19 cellular contexts compared by ENCODE assay signal in genomic region chrY:18048149-18049040, GRCh38. TPM values are rescaled to one million over a fixed set of nuclear protein-coding genes. Genes with fewer than 3 reads are reported as not detected.
"Had no signal": no experiment of that assay in that cellular context is flagged by ENCODE, and none has a peak within 500 bp of the region (broad histone marks: within the 10 kb centered on the region; RNA-seq: fewer than 3 reads in every experiment).

No MANE protein-coding gene starts in this region.

RNA-seq across cellular contexts. Expression of gene CDY2A, which starts 22.8 kb away (rescaled TPM):
- total RNA-seq: naive thymus-derived CD8-positive, alpha-beta T cell; natural killer cell treated with Interleukin-12 subunit alpha and Interleukin-12 subunit beta and Interleukin-15 and Interleukin-18, amount 100 ng/mL, for 72 hours; neural crest cell; omental fat pad; osteocyte; pancreas; posterior vena cava; prostate gland; pulmonary artery endothelial cell; right atrium auricular region; sciatic nerve; smooth muscle cell; spleen; suprapubic skin; thyroid gland; tibial nerve; upper lobe of left lung; ureter; vagina had no signal
- polyA plus RNA-seq: naive thymus-derived CD8-positive, alpha-beta T cell; pancreas; smooth muscle cell; spleen had no signal
